Comparison of ENCODE assay signal across 29 cellular contexts in genomic region chr16:82605076-82605475, GRCh38. TPM values are rescaled to one million over a fixed set of nuclear protein-coding genes. Genes with fewer than 3 reads are reported as not detected.
"Had no signal": no experiment of that assay in that cellular context is flagged by ENCODE, and none has a peak within 500 bp of the region (broad histone marks: within the 10 kb centered on the region; RNA-seq: fewer than 3 reads in every experiment).

No MANE protein-coding gene starts in this region.

- H3K4me3 Mint-ChIP-seq: immature natural killer cell; naive thymus-derived CD8-positive, alpha-beta T cell; nephron; neural crest cell; stimulated activated effector memory CD8-positive, alpha-beta T cell treated with anti-CD3 and anti-CD28 coated beads, Interleukin-12 subunit alpha, Interleukin-12 subunit beta, amount 100 ng/mL, for 72 hours; stimulated activated naive CD8-positive, alpha-beta T cell treated with anti-CD3 and anti-CD28 coated beads, Interleukin-15, Interleukin-2, amounts not matched to agents 100 ng/mL and 50 ng/mL, for 24 hours had no signal

- H3K4me1 ChIP-seq: left lung, lower lobe of right lung, parathyroid adenoma, right lobe of liver, suprapubic skin, upper lobe of right lung had no signal

- H2AFZ ChIP-seq: parathyroid adenoma had no signal

- H3K27me3 Mint-ChIP-seq: stimulated activated naive CD8-positive, alpha-beta T cell treated with anti-CD3 and anti-CD28 coated beads, Interleukin-15, Interleukin-2, amounts not matched to agents 100 ng/mL and 50 ng/mL, for 24 hours had no signal

- H3K27me3 ChIP-seq: left lung, neutrophil, right atrium auricular region, right lobe of liver, suprapubic skin, tibial artery, upper lobe of right lung had no signal

- H3K9ac ChIP-seq: parathyroid adenoma had no signal

- H3K36me3 ChIP-seq: left lung, lower lobe of right lung, neutrophil, right atrium auricular region, right lobe of liver, suprapubic skin, thoracic aorta, tibial artery, upper lobe of right lung had no signal

- H3K36me3 Mint-ChIP-seq: immature natural killer cell had no signal

- H3K27ac Mint-ChIP-seq: immature natural killer cell; naive thymus-derived CD8-positive, alpha-beta T cell; nephron; progenitor cell of endocrine pancreas; stimulated activated effector memory CD8-positive, alpha-beta T cell treated with anti-CD3 and anti-CD28 coated beads, Interleukin-12 subunit alpha, Interleukin-12 subunit beta, amount 100 ng/mL, for 72 hours had no signal

- DNase-seq: hypothalamus; immature natural killer cell; kidney; left colon; left lung; lower lobe of right lung; mammary epithelial cell; mesenchymal stem cell; naive thymus-derived CD8-positive, alpha-beta T cell; occipital lobe; right lobe of liver; stimulated activated CD4-positive, alpha-beta T cell treated with anti-CD3 and anti-CD28 coated beads, Interleukin-12 subunit alpha, Interleukin-12 subunit beta, amount 100 ng/mL, for 4 hours; stimulated activated CD4-positive, alpha-beta T cell treated with anti-CD3 and anti-CD28 coated beads, Interleukin-4, amount 100 ng/mL, for 24 hours; stimulated activated naive CD4-positive, alpha-beta T cell; tibial artery; trophoblast cell; upper lobe of right lung had no signal

- H3K4me1 Mint-ChIP-seq: immature natural killer cell; naive thymus-derived CD8-positive, alpha-beta T cell; stimulated activated effector memory CD8-positive, alpha-beta T cell treated with anti-CD3 and anti-CD28 coated beads, Interleukin-12 subunit alpha, Interleukin-12 subunit beta, amount 100 ng/mL, for 72 hours had no signal

- H3K4me3 ChIP-seq: left lung, lower lobe of right lung, right atrium auricular region, right lobe of liver, suprapubic skin, thoracic aorta, tibial artery, upper lobe of right lung had no signal

- H3K9me3 ChIP-seq: lower lobe of right lung, neutrophil, right atrium auricular region, right lobe of liver, suprapubic skin, thoracic aorta, tibial artery, upper lobe of right lung had no signal

- FAIRE-seq: islet of Langerhans, kidney, urothelium cell line had no signal

- H3K27ac ChIP-seq: left lung, lower lobe of right lung, neutrophil, parathyroid adenoma, right atrium auricular region, right lobe of liver, suprapubic skin, thoracic aorta, tibial artery, upper lobe of right lung had no signal

- H3K79me2 ChIP-seq: parathyroid adenoma had no signal

RNA-seq across cellular contexts. Expression of gene CDH13, which starts 21.7 kb away (rescaled TPM):
- total RNA-seq: naive thymus-derived CD8-positive, alpha-beta T cell had no signal
- polyA plus RNA-seq: immature natural killer cell; naive thymus-derived CD8-positive, alpha-beta T cell had no signal
